ENCODE assay signal across 8 cellular contexts in the genomic region with DNA sequence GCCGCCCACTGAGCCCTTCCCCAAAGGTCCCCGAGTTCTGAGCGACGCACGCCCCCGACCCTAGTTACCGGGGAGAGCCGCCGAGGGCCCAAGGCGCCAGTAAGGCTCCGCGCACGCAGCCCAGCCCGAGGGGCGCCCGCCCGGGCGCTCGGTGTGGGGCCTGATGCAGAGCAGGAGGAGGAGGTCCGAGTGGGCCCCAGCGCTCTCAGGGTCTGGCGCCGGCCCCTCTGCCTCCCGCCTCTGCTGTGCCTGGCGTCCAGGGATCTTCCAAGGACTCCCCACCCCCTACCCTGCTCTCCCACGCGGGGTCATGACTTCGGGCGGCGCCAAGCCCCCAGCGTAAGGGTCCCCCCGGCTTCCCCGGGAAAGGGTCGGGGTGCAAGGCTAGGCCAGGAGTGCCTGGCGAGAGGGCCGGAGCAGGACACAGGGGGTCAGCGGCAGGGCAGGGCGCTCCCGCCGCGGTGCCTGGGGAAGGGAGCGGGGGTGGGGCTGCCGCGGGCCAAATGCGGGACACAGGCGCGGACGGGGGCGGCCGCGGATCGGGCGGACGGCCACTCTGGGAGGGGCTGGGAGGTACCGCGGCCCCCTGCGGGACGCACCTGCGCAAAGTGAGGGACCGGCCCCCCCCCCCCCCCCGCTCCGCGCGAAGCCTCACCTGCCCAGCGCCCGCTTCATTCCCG. TPM values are rescaled to one million over a fixed set of nuclear protein-coding genes. Genes with fewer than 3 reads are reported as not detected.
DNase-seq lines count a peak whose midpoint lies in the region; ATAC-seq and TF ChIP-seq lines count a peak whose summit lies in the region.

No MANE protein-coding gene starts in this region.

- H3K4me3 ChIP-seq in MM.1S (ENCODE audit: low read length), result peak overlapping the region; percentile 91
- H3K4me3 ChIP-seq in endodermal cell (ENCODE audit: low read length), result peak overlapping the region; percentile 82
- H3K4me3 ChIP-seq in muscle layer of duodenum (ENCODE audit: low read depth in 1 of 2, low read length in 2 of 2), result peak overlapping the region; percentile 60 to 87
- H3K4me3 ChIP-seq in thymus (ENCODE audit: low read length), result peak overlapping the region; percentile 87

- ATAC-seq in activated CD8-positive, alpha-beta T cell treated with anti-CD3 and anti-CD28 coated beads for 36 hours, result no peak

- intact Hi-C loops in activated CD8-positive, alpha-beta T cell treated with anti-CD3 and anti-CD28 coated beads for 36 hours (cut with micrococcal nuclease), result loop anchor here (10.0 kb wide), 1 partner anchor 395 kb away; the partner anchor contains the start of gene APMAP

- peak; percentile 73 for DNase-seq in GM13977 (ENCODE audit: low spot score)
- DNase-seq in HEK293T (ENCODE audit: extremely low spot score), result peak; percentile 33
- peak; percentile 40 for DNase-seq in MM.1S
- peak; percentile 46 for DNase-seq in activated CD8-positive, alpha-beta T cell treated with anti-CD3 and anti-CD28 coated beads for 36 hours
- peak; percentile 82 for DNase-seq in endodermal cell
- DNase-seq in amniotic stem cell (lab: John Stamatoyannopoulos, UW), result no peak

- H3K27me3 Mint-ChIP-seq in activated CD8-positive, alpha-beta T cell treated with anti-CD3 and anti-CD28 coated beads for 36 hours, result no peaks in the 10 kb centered on the region
- peaks cover 2% of the 10 kb centered on the region for H3K27me3 Mint-ChIP-seq in endodermal cell (ENCODE audit: insufficient read depth)

- no peak overlapping the region for H3K27ac Mint-ChIP-seq in activated CD8-positive, alpha-beta T cell treated with anti-CD3 and anti-CD28 coated beads for 36 hours
- H3K27ac Mint-ChIP-seq in endodermal cell, result peak overlapping the region; percentile 62

- peak overlapping the region; percentile 72 for H3K4me2 ChIP-seq in MM.1S (ENCODE audit: low read depth, low read length)

- H3K27me3 ChIP-seq in MM.1S (replicated peaks; ENCODE audit: insufficient read depth, low read length) (no peaks in the 10 kb centered on the region), endodermal cell (ENCODE audit: control insufficient read depth, insufficient read depth, low read length, poor library complexity, severe bottlenecking) (no peaks in the 10 kb centered on the region), muscle layer of duodenum (ENCODE audit: low read depth, low read length) (no peaks in the 10 kb centered on the region), thymus (ENCODE audit: control insufficient read depth, insufficient read depth) (no peaks in the 10 kb centered on the region)

- WGBS in endodermal cell (ENCODE audit: insufficient coverage in 1 of 2, insufficient read length in 1 of 2), 2 experiments, result 0% methylated on average over 23 to 67 of the region's 67 CpGs
- WGBS in thymus, result under 1% methylated on average over 67 of the region's 67 CpGs

- TF ChIP-seq CTCF in GM13977 (IDR thresholded peaks at IDR 0.05; ENCODE audit: extremely low read depth, insufficient read depth, missing control alignments) (no peak), MM.1S (IDR thresholded peaks at IDR 0.05; ENCODE audit: low read length) (no peak), endodermal cell (conservative IDR thresholded peaks at IDR 0.05) (no peak)
- no peak for TF ChIP-seq CTCF in activated CD8-positive, alpha-beta T cell treated with anti-CD3 and anti-CD28 coated beads for 36 hours (IDR thresholded peaks at IDR 0.05)

- peak overlapping the region; percentile 91 for H3K9ac ChIP-seq in MM.1S (ENCODE audit: low read length)
- peak overlapping the region; percentile 16 for H3K9ac ChIP-seq in endodermal cell (ENCODE audit: extremely low read depth, low read length, poor library complexity, severe bottlenecking)

- H3K79me2 ChIP-seq in MM.1S (ENCODE audit: low read length), result peaks cover 52% of the 10 kb centered on the region

- no peaks in the 10 kb centered on the region for H3K9me2 ChIP-seq in MM.1S (replicated peaks; ENCODE audit: insufficient read depth, low read length)

- POLR2A ChIA-PET in HEK293T (lab: Yijun Ruan, JAX), result interaction anchor here (0.6 to 1.0 kb wide), 2 partner anchors 100 to 142 kb away, joined by 3 to 5 read pairs; partner anchors contain the start of gene PYGB
- POLR2A ChIA-PET in activated CD8-positive, alpha-beta T cell treated with anti-CD3 and anti-CD28 coated beads for 36 hours (lab: Charles Lee), result no interaction called here

- peak overlapping the region; percentile 87 for H3K4me3 Mint-ChIP-seq in activated CD8-positive, alpha-beta T cell treated with anti-CD3 and anti-CD28 coated beads for 36 hours
- H3K4me3 Mint-ChIP-seq in endodermal cell, result peak overlapping the region; percentile 65

- CTCF ChIA-PET in HEK293T (lab: Yijun Ruan, JAX), result no interaction called here
- CTCF ChIA-PET in activated CD8-positive, alpha-beta T cell treated with anti-CD3 and anti-CD28 coated beads for 36 hours (lab: Charles Lee), result no interaction called here

- peaks cover 15% of the 10 kb centered on the region for H3K4me1 Mint-ChIP-seq in activated CD8-positive, alpha-beta T cell treated with anti-CD3 and anti-CD28 coated beads for 36 hours (ENCODE audit: low read depth)
- H3K4me1 Mint-ChIP-seq in endodermal cell, result peaks cover 21% of the 10 kb centered on the region

- H2AFZ ChIP-seq in MM.1S (ENCODE audit: low read length), result peak overlapping the region; percentile 42; the same call in 1 of the 2 replicates

- H3K27ac ChIP-seq in MM.1S (ENCODE audit: low read length), result peak overlapping the region; percentile 54; the same call in 1 of the 2 replicates
- H3K27ac ChIP-seq in endodermal cell (ENCODE audit: low read depth, low read length), result peak overlapping the region; percentile 24
- no peak overlapping the region for H3K27ac ChIP-seq in muscle layer of duodenum (ENCODE audit: low read length)
- peak overlapping the region; percentile 87 for H3K27ac ChIP-seq in thymus (ENCODE audit: low read depth)

- H3K9me3 ChIP-seq in MM.1S (replicated peaks; ENCODE audit: insufficient read depth, low read length) (no peaks in the 10 kb centered on the region), endodermal cell (ENCODE audit: control insufficient read depth, low read length) (no peaks in the 10 kb centered on the region), muscle layer of duodenum (ENCODE audit: control insufficient read depth in 1 of 2, low read length in 2 of 2) (no peaks in the 10 kb centered on the region), thymus (ENCODE audit: control insufficient read depth) (no peaks in the 10 kb centered on the region)

- H4K20me1 ChIP-seq in MM.1S (ENCODE audit: insufficient read depth, low read length), result no peaks in the 10 kb centered on the region

- H3K4me1 ChIP-seq in MM.1S (ENCODE audit: low read length) (no peaks in the 10 kb centered on the region), endodermal cell (ENCODE audit: control insufficient read depth, insufficient read depth, low read length) (no peaks in the 10 kb centered on the region), muscle layer of duodenum (ENCODE audit: control insufficient read depth in 1 of 2, insufficient read depth in 2 of 2, low read length in 2 of 2) (peaks cover 0 to 11% of the 10 kb centered on the region in 2 donors), thymus (ENCODE audit: control insufficient read depth, insufficient read depth, low read length) (peaks cover 13% of the 10 kb centered on the region)

- in situ Hi-C loops in GM13977 (cut with MboI; ENCODE audit: low pct_unique_long_range_greater_than_20kb, low sequenced_read_pairs, unreplicated experiment), result loop anchor here (10.0 kb wide), 1 partner anchor 95 kb away; no protein-coding TSS in a partner anchor

- H3K36me3 ChIP-seq in MM.1S (replicated peaks; ENCODE audit: insufficient read depth, low read length) (no peaks in the 10 kb centered on the region), endodermal cell (ENCODE audit: control insufficient read depth, insufficient read depth, low read length) (peaks cover 14% of the 10 kb centered on the region), muscle layer of duodenum (ENCODE audit: control insufficient read depth in 1 of 2, insufficient read depth in 2 of 2, low read length in 2 of 2) (no peaks in the 10 kb centered on the region), thymus (ENCODE audit: control insufficient read depth, insufficient read depth) (no peaks in the 10 kb centered on the region)

- no peaks in the 10 kb centered on the region for H3K9me3 Mint-ChIP-seq in activated CD8-positive, alpha-beta T cell treated with anti-CD3 and anti-CD28 coated beads for 36 hours
- peaks cover 8% of the 10 kb centered on the region for H3K9me3 Mint-ChIP-seq in endodermal cell

- peaks cover 8% of the 10 kb centered on the region for H3K36me3 Mint-ChIP-seq in activated CD8-positive, alpha-beta T cell treated with anti-CD3 and anti-CD28 coated beads for 36 hours (ENCODE audit: low read depth)
- H3K36me3 Mint-ChIP-seq in endodermal cell (ENCODE audit: low read depth), result peaks cover 14% of the 10 kb centered on the region

- H3F3A ChIP-seq in MM.1S (ENCODE audit: insufficient read depth, low read length), result peaks cover 12% of the 10 kb centered on the region; the same call in 1 of the 2 replicates

TF ChIP-seq in HEK293T, 16 proteins besides CTCF, POLR2A, EP300 and RAD21 (continues in another document):
- TF ChIP-seq HDGF (IDR thresholded peaks at IDR 0.05; ENCODE audit: borderline replicate concordance) (no peak), BHLHE40 (IDR thresholded peaks at IDR 0.05; ENCODE audit: borderline replicate concordance) (no peak), FOXM1 (IDR thresholded peaks at IDR 0.05; ENCODE audit: borderline replicate concordance) (no peak), FOXA1 (IDR thresholded peaks at IDR 0.05) (no peak), SP1 (IDR thresholded peaks at IDR 0.05) (no peak), ARNT (IDR thresholded peaks at IDR 0.05) (no peak), NFRKB (IDR thresholded peaks at IDR 0.05) (no peak), SUZ12 (IDR thresholded peaks at IDR 0.05) (no peak), ELF4 (IDR thresholded peaks at IDR 0.05) (no peak), L3MBTL2 (conservative IDR thresholded peaks at IDR 0.05) (no peak), TARDBP (IDR thresholded peaks at IDR 0.05) (no peak)

RNA-seq across cellular contexts. Expression of gene ABHD12, which starts 0.6 kb away (rescaled TPM):
- 10 to 100 TPM; 16.0 to 17.0 TPM for total RNA-seq in activated CD8-positive, alpha-beta T cell treated with anti-CD3 and anti-CD28 coated beads for 36 hours
- total RNA-seq in endodermal cell, result 10 to 100 TPM; 48.2 to 52.7 TPM
- 34.8 TPM for polyA plus RNA-seq in endodermal cell (2013, experiment 1 of 2)
- polyA plus RNA-seq in endodermal cell (2013, experiment 2 of 2), result 35.4 TPM
- 28.8 TPM for polyA plus RNA-seq in thymus

RNA-seq across cellular contexts. Expression of gene GINS1, which starts 17.5 kb away (rescaled TPM):
- total RNA-seq in activated CD8-positive, alpha-beta T cell treated with anti-CD3 and anti-CD28 coated beads for 36 hours, result 10 to 100 TPM; 34.9 to 35.9 TPM
- 10 to 100 TPM; 40.2 to 48.6 TPM for total RNA-seq in endodermal cell
- polyA plus RNA-seq in endodermal cell (2013, experiment 1 of 2), result 26.7 TPM
- polyA plus RNA-seq in endodermal cell (2013, experiment 2 of 2), result 30.4 TPM
- polyA plus RNA-seq in thymus, result 1.8 TPM
